ENCODE assay signal across 23 cellular contexts in the genomic region with DNA sequence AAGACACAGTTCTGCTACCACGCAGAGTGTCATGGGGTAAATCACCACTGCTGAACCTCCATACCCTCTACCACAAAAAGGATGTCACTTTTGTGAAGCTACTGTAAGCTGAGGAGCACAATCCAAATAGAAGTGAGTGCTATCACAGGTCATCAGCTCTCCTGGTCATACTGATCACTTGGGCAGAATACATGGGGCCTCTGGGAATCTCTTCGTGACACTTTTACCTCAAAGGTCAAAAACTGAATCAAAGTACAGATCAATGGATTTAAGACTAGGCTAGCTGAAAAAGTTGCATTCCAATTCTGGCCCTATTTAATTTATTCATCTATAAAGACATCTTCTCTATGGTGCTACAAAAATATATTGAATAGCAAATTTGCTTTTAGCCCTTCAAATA.
"Had no signal": no experiment of that assay in that cellular context is flagged by ENCODE, and none has a peak within 500 bp of the region (broad histone marks: within the 10 kb centered on the region; RNA-seq: fewer than 3 reads in every experiment).

No MANE protein-coding gene starts in this region.

- H3K27ac ChIP-seq: SJCRH30, SK-N-MC, WERI-Rb-1 had no signal

- H3K27me3 ChIP-seq: SJCRH30 had no signal

- H3K4me1 ChIP-seq: SJCRH30 had no signal

- H3K36me3 ChIP-seq: WERI-Rb-1 had no signal

- ATAC-seq: activated CD8-positive, alpha-beta memory T cell treated with anti-CD3 and anti-CD28 coated beads, Interleukin-2, amount 10 ng/mL, durations not matched to agents 7 days and 5 days; activated naive CD8-positive, alpha-beta T cell treated with anti-CD3 and anti-CD28 coated beads, Interleukin-2, amount 50 U/mL, for 24 hours; Panc1 had no signal

- H3K9me3 ChIP-seq: SJCRH30 had no signal

- DNase-seq: activated CD4-positive, alpha-beta memory T cell treated with anti-CD3 and anti-CD28 coated beads, Interleukin-2, amount 10 ng/mL, durations not matched to agents 7 days and 5 days; activated CD4-positive, alpha-beta T cell treated with anti-CD3 and anti-CD28 coated beads for 1 hour; activated CD4-positive, alpha-beta T cell treated with anti-CD3 and anti-CD28 coated beads for 48 hours; activated CD4-positive, CD25-positive, alpha-beta regulatory T cell; activated CD8-positive, alpha-beta memory T cell treated with anti-CD3 and anti-CD28 coated beads for 24 hours; activated CD8-positive, alpha-beta memory T cell treated with anti-CD3 and anti-CD28 coated beads, Interleukin-2, amount 10 ng/mL, durations not matched to agents 7 days and 5 days; activated CD8-positive, alpha-beta memory T cell treated with anti-CD3 and anti-CD28 coated beads, Interleukin-2, amount 50 U/mL, for 48 hours; activated effector memory CD4-positive, alpha-beta T cell treated with Interleukin-2 at 50 U/mL for 16 hours; activated naive CD4-positive, alpha-beta T cell treated with anti-CD3 and anti-CD28 coated beads, Interleukin-2, amount 10 ng/mL, durations not matched to agents 7 days and 5 days; activated naive CD8-positive, alpha-beta T cell treated with anti-CD3 and anti-CD28 coated beads, Interleukin-2, amount 50 U/mL, for 24 hours; activated T-cell treated with anti-CD3 and anti-CD28 coated beads, Interleukin-2, amount 50 U/mL, for 48 hours; anterior cingulate cortex; caudate nucleus; cerebellar nuclear complex; NCI-H2081 treated with DMSO at 0.1 percent for 48 hours; NCI-H2227 treated with DMSO at 0.1 percent for 48 hours; NCI-H510A treated with DMSO at 0.1 percent for 48 hours; NCI-H526 treated with DMSO at 0.1 percent for 48 hours; SJCRH30; T1000; WERI-Rb-1 had no signal

- H3K4me3 ChIP-seq: SJCRH30, SK-N-MC had no signal
